Comparison of ENCODE assay signal across 1 cellular context in the genomic region with DNA sequence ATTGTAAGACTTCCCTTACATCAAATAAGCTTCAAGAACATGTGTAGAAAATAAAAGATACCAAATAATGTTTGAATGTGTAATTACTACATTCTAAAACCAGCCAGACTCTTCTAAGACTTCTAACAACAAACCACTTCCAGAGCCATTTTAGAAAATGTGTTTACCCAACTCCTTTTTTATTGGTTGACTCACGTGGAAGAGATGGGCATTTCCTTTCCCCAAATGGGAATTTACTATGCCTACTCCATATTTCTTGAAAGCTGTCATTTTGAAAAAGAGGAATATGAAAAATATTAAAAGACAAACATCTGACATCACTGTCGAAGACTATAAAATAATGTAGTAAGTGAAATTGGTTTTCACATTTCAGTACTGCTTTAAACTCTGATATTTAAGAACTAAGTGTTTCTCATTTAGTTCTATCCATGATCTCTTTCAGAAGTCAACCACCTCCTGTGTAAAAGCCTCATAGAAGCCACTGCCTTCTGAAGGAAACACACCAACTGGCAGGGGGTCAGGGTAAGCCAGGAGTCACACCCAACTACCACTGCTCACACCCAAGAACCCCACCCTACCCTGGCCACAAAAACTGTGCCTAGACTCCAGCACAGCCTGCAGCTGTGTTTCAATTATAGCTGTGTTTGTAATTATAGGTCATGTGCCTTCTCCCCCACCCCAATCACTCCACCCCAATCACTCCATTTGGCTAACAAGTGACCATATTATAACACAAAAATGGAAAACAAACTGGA.
A peak's percentile ranks its signal among the peaks of the same experiment; 100 is the strongest.
TF ChIP-seq lines count a peak whose summit lies in the region.

No MANE protein-coding gene starts in this region.

TF ChIP-seq in HEK293, 187 proteins besides CTCF, POLR2A, EP300 and RAD21 (continued from another document):
- TF ChIP-seq, protein P1, sequence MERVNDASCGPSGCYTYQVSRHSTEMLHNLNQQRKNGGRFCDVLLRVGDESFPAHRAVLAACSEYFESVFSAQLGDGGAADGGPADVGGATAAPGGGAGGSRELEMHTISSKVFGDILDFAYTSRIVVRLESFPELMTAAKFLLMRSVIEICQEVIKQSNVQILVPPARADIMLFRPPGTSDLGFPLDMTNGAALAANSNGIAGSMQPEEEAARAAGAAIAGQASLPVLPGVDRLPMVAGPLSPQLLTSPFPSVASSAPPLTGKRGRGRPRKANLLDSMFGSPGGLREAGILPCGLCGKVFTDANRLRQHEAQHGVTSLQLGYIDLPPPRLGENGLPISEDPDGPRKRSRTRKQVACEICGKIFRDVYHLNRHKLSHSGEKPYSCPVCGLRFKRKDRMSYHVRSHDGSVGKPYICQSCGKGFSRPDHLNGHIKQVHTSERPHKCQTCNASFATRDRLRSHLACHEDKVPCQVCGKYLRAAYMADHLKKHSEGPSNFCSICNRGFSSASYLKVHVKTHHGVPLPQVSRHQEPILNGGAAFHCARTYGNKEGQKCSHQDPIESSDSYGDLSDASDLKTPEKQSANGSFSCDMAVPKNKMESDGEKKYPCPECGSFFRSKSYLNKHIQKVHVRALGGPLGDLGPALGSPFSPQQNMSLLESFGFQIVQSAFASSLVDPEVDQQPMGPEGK (tag by site-specific recombination; IDR thresholded peaks at IDR 0.05) = no peak
- TF ChIP-seq KLF1 (tag by site-specific recombination; IDR thresholded peaks at IDR 0.05) (peak; percentile 92), TCF7L2 (IDR thresholded peaks at IDR 0.05; ENCODE audit: borderline replicate concordance, low read depth, low read length) (no peak), SETDB1 (IDR thresholded peaks at IDR 0.05; ENCODE audit: insufficient read length, low read length) (no peak)
- TF ChIP-seq, protein P2, sequence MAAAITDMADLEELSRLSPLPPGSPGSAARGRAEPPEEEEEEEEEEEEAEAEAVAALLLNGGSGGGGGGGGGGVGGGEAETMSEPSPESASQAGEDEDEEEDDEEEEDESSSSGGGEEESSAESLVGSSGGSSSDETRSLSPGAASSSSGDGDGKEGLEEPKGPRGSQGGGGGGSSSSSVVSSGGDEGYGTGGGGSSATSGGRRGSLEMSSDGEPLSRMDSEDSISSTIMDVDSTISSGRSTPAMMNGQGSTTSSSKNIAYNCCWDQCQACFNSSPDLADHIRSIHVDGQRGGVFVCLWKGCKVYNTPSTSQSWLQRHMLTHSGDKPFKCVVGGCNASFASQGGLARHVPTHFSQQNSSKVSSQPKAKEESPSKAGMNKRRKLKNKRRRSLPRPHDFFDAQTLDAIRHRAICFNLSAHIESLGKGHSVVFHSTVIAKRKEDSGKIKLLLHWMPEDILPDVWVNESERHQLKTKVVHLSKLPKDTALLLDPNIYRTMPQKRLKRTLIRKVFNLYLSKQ (tag by site-specific recombination; IDR thresholded peaks at IDR 0.05; ENCODE audit: borderline replicate concordance) = no peak
